In the genomic region with DNA sequence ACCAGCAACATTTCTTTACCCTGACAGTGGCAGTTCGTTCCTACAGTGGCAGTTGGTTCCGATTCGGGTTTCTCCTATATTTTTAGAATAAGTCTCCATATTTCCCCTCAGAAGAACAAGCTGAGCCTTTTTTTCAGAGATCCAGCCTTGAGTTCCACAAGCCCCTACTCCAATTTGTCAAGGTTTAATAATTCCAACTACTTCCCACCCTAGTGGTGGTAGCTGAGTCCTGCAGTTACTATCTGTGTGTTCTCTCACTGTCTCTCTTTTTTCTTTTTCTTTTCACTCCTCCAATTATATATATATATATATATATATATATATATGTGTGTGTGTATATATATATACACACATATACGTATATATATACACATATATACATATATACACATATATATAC, we compare ENCODE assay signal across 1 cellular context.
TF ChIP-seq lines count a peak whose summit lies in the region.

No MANE protein-coding gene starts in this region.

TF ChIP-seq in H1, 55 proteins besides CTCF, POLR2A, EP300 and RAD21 (continued from another document):
- no peak for TF ChIP-seq RFX5 (IDR thresholded peaks at IDR 0.05; ENCODE audit: borderline replicate concordance, low read depth, low read length)
- no peak for TF ChIP-seq NANOG (IDR thresholded peaks at IDR 0.05; ENCODE audit: insufficient read depth, low read depth, low read length, poor library complexity, severe bottlenecking)
- TF ChIP-seq POLR2AphosphoS5 (IDR thresholded peaks at IDR 0.05; ENCODE audit: low read depth, low read length): no peak
- TF ChIP-seq RBBP5 (IDR thresholded peaks at IDR 0.05; ENCODE audit: borderline replicate concordance, low read depth, low read length): no peak
- TF ChIP-seq MAFK (IDR thresholded peaks at IDR 0.05; ENCODE audit: low read depth, low read length): no peak
- no peak for TF ChIP-seq ZNF274 (IDR thresholded peaks at IDR 0.05; ENCODE audit: borderline replicate concordance, extremely low read depth, low read length)
